Comparison of ENCODE assay signal across 8 cellular contexts in genomic region chr11:535519-536454, GRCh38. TPM values are rescaled to one million over a fixed set of nuclear protein-coding genes. Genes with fewer than 3 reads are reported as not detected.
A peak's percentile ranks its signal among the peaks of the same experiment; 100 is the strongest.
DNase-seq lines count a peak whose midpoint lies in the region; ATAC-seq and TF ChIP-seq lines count a peak whose summit lies in the region.

HRAS (minus strand) TSS chr11:535576.

- peaks cover 35% of the 10 kb centered on the region for H3K36me3 ChIP-seq in DND-41 (ENCODE audit: insufficient read depth, low read length)
- no peaks in the 10 kb centered on the region for H3K36me3 ChIP-seq in GM23338 (ENCODE audit: insufficient read depth)
- peaks cover 28% of the 10 kb centered on the region for H3K36me3 ChIP-seq in RWPE2 (ENCODE audit: low read depth)

- H3K9me3 ChIP-seq in DND-41 (ENCODE audit: insufficient read depth, low read length, severe bottlenecking) (no peaks in the 10 kb centered on the region), RWPE2 (ENCODE audit: severe bottlenecking) (no peaks in the 10 kb centered on the region)

- peak within 1 kb of the TSS; percentile 87 for H2AFZ ChIP-seq in DND-41 (ENCODE audit: low read depth, low read length)
- peak within 1 kb of the TSS; percentile 87 for H2AFZ ChIP-seq in GM23338

- peaks cover 36% of the 10 kb centered on the region for H4K20me1 ChIP-seq in DND-41 (ENCODE audit: insufficient read depth, low read length)
- 0 out of 2 replicates have a peak, but pooled peaks cover 2% of the 10 kb centered on the region for H4K20me1 ChIP-seq in GM23338 (replicated peaks; ENCODE audit: insufficient read depth)

- H3K4me3 ChIP-seq in DND-41 (ENCODE audit: low read depth in 1 of 2, low read length in 2 of 2), result peak within 1 kb of the TSS; percentile 96 to 98
- H3K4me3 ChIP-seq in GM23338, result peak within 1 kb of the TSS; percentile 81
- peak within 1 kb of the TSS; percentile 89 for H3K4me3 ChIP-seq in LNCaP clone FGC (ENCODE audit: low read depth, low read length)
- H3K4me3 ChIP-seq in RWPE2 (ENCODE audit: severe bottlenecking), result peak within 1 kb of the TSS; percentile 88

- H3K4me2 ChIP-seq in DND-41 (ENCODE audit: insufficient read depth, low read length), result peak within 1 kb of the TSS; percentile 98
- H3K4me2 ChIP-seq in GM23338, result peak within 1 kb of the TSS; percentile 90

- H3K27me3 Mint-ChIP-seq in GM23338 (ENCODE audit: insufficient read depth, low read depth, poor library complexity), result peaks cover 20% of the 10 kb centered on the region
- H3K27me3 Mint-ChIP-seq in activated T-helper 2 cell treated with anti-CD3 and anti-CD28 coated beads, Interferon-gamma antibody, Interleukin-2, Interleukin-4, amounts not matched to agents 10 μg/mL and 5 μg/mL and 100 μg/mL, durations not matched to agents 14 hours and 24 hours and 36 hours (ENCODE audit: low read depth), result no peaks in the 10 kb centered on the region
- peaks cover 23% of the 10 kb centered on the region for H3K27me3 Mint-ChIP-seq in nephron (ENCODE audit: low read depth)

- peak within 1 kb of the TSS; percentile 88 for H3K9ac ChIP-seq in DND-41 (ENCODE audit: low read depth, low read length)

- no peaks in the 10 kb centered on the region for H3K9me2 ChIP-seq in GM23338 (ENCODE audit: insufficient read depth)

- DNase-seq in DND-41 (peak; percentile 95), GM23338 (ENCODE audit: low spot score) (peak; percentile 96), LNCaP clone FGC (ENCODE audit: low read depth) (peak; percentile 62), RWPE2 (ENCODE audit: low spot score) (peak; percentile 94), fibroblast of peridontal ligament (ENCODE audit: extremely low read depth) (peak; percentile 90)
- peak; percentile 94 for DNase-seq in activated T-helper 2 cell treated with anti-CD3 and anti-CD28 coated beads, Interferon-gamma antibody, Interleukin-2, Interleukin-4, amounts not matched to agents 10 μg/mL and 5 μg/mL and 100 μg/mL, durations not matched to agents 14 hours and 24 hours and 36 hours (ENCODE audit: low spot score)
- peak; percentile 98 for DNase-seq in stimulated activated naive CD8-positive, alpha-beta T cell treated with anti-CD3 and anti-CD28 coated beads, Interleukin-15, Interleukin-2, amounts not matched to agents 100 U/mL and 50 U/mL, for 24 hours

- H3K4me1 ChIP-seq in DND-41 (ENCODE audit: insufficient read depth, low read length) (peaks cover 41% of the 10 kb centered on the region), GM23338 (ENCODE audit: insufficient read depth) (no peaks in the 10 kb centered on the region; the same call in 1 of the 2 replicates), RWPE2 (ENCODE audit: insufficient read depth, poor library complexity, severe bottlenecking) (no peaks in the 10 kb centered on the region)

- TF ChIP-seq CTCF in DND-41 (IDR thresholded peaks at IDR 0.05; ENCODE audit: borderline replicate concordance, extremely low read depth, low read length, poor library complexity, severe bottlenecking) (no peak), GM23338 (conservative IDR thresholded peaks at IDR 0.05; ENCODE audit: low read depth in 2 of 2) (no peak), LNCaP clone FGC (IDR thresholded peaks at IDR 0.05; ENCODE audit: control insufficient read depth, extremely low read depth, insufficient read depth) (no peak), RWPE2 (IDR thresholded peaks at IDR 0.05; ENCODE audit: poor library complexity, severe bottlenecking) (no peak), nephron (IDR thresholded peaks at IDR 0.05; ENCODE audit: unreplicated experiment in 3 of 3) (no peak)

- H3K4me3 Mint-ChIP-seq in GM23338 (peak within 1 kb of the TSS; percentile 89), nephron (peak within 1 kb of the TSS; percentile 93 to 96 (median 95))
- H3K4me3 Mint-ChIP-seq in activated T-helper 2 cell treated with anti-CD3 and anti-CD28 coated beads, Interferon-gamma antibody, Interleukin-2, Interleukin-4, amounts not matched to agents 10 μg/mL and 5 μg/mL and 100 μg/mL, durations not matched to agents 14 hours and 24 hours and 36 hours (ENCODE audit: low read depth), result peak within 1 kb of the TSS; percentile 89

- H3K27ac ChIP-seq in DND-41 (ENCODE audit: low read length), result peak within 1 kb of the TSS; percentile 76
- H3K27ac ChIP-seq in GM23338 (ENCODE audit: low read depth), result no peak within 1 kb of the TSS
- peak within 1 kb of the TSS; percentile 91 for H3K27ac ChIP-seq in RWPE2 (ENCODE audit: poor library complexity, severe bottlenecking)

- peaks cover 10% of the 10 kb centered on the region; the same call in 2 of the 3 replicates for H3K36me3 Mint-ChIP-seq in GM23338 (ENCODE audit: low read depth)
- peaks cover 8% of the 10 kb centered on the region for H3K36me3 Mint-ChIP-seq in activated T-helper 2 cell treated with anti-CD3 and anti-CD28 coated beads, Interferon-gamma antibody, Interleukin-2, Interleukin-4, amounts not matched to agents 10 μg/mL and 5 μg/mL and 100 μg/mL, durations not matched to agents 14 hours and 24 hours and 36 hours (ENCODE audit: low read depth)
- no peaks in the 10 kb centered on the region for H3K36me3 Mint-ChIP-seq in nephron (ENCODE audit: low read depth)

- H3K27me3 ChIP-seq in DND-41 (ENCODE audit: insufficient read depth, low read length, poor library complexity), result no peaks in the 10 kb centered on the region
- peaks cover 17% of the 10 kb centered on the region; the same call in 1 of the 2 replicates for H3K27me3 ChIP-seq in GM23338 (ENCODE audit: insufficient read depth)
- H3K27me3 ChIP-seq in RWPE2 (ENCODE audit: insufficient read depth, poor library complexity, severe bottlenecking), result no peaks in the 10 kb centered on the region

- peaks cover 11% of the 10 kb centered on the region for H3F3A ChIP-seq in GM23338 (replicated peaks; ENCODE audit: low read depth)

- H3K79me2 ChIP-seq in DND-41 (ENCODE audit: insufficient read depth, low read length) (peaks cover 18% of the 10 kb centered on the region), GM23338 (replicated peaks; ENCODE audit: insufficient read depth) (no peaks in the 10 kb centered on the region; the same call in 1 of the 2 replicates)

- intact Hi-C loops in activated T-helper 2 cell treated with anti-CD3 and anti-CD28 coated beads, Interferon-gamma antibody, Interleukin-2, Interleukin-4, amounts not matched to agents 10 μg/mL and 5 μg/mL and 100 μg/mL, durations not matched to agents 14 hours and 24 hours and 36 hours (cut with micrococcal nuclease), result loop anchor here (1.0 to 5.0 kb wide), 5 partner anchors 17 to 187 kb away; partner anchors contain the start of genes LMNTD2 and RASSF7

- peak; percentile 94 for ATAC-seq in DND-41 (ENCODE audit: insufficient read depth, low read depth)
- peak; percentile 76 for ATAC-seq in GM23338
- peak; percentile 79 for ATAC-seq in RWPE2 (ENCODE audit: low read depth)
- peak; percentile 90 for ATAC-seq in stimulated activated naive CD8-positive, alpha-beta T cell treated with anti-CD3 and anti-CD28 coated beads, Interleukin-15, Interleukin-2, amounts not matched to agents 100 U/mL and 50 U/mL, for 24 hours

- peak within 1 kb of the TSS; percentile 35; the same call in 1 of the 2 replicates for H3K27ac Mint-ChIP-seq in GM23338
- peak within 1 kb of the TSS; percentile 82 for H3K27ac Mint-ChIP-seq in activated T-helper 2 cell treated with anti-CD3 and anti-CD28 coated beads, Interferon-gamma antibody, Interleukin-2, Interleukin-4, amounts not matched to agents 10 μg/mL and 5 μg/mL and 100 μg/mL, durations not matched to agents 14 hours and 24 hours and 36 hours
- peak within 1 kb of the TSS in 2 of 3 experiments; percentile 91 to 95 for H3K27ac Mint-ChIP-seq in nephron

- H3K9me3 Mint-ChIP-seq in GM23338 (peaks cover 2% of the 10 kb centered on the region; the same call in 2 of the 3 replicates), nephron (no peaks in the 10 kb centered on the region)
- no peaks in the 10 kb centered on the region for H3K9me3 Mint-ChIP-seq in activated T-helper 2 cell treated with anti-CD3 and anti-CD28 coated beads, Interferon-gamma antibody, Interleukin-2, Interleukin-4, amounts not matched to agents 10 μg/mL and 5 μg/mL and 100 μg/mL, durations not matched to agents 14 hours and 24 hours and 36 hours

- H3K4me1 Mint-ChIP-seq in GM23338, result peaks cover 3% of the 10 kb centered on the region; the same call in 2 of the 3 replicates
- peaks cover 2% of the 10 kb centered on the region for H3K4me1 Mint-ChIP-seq in activated T-helper 2 cell treated with anti-CD3 and anti-CD28 coated beads, Interferon-gamma antibody, Interleukin-2, Interleukin-4, amounts not matched to agents 10 μg/mL and 5 μg/mL and 100 μg/mL, durations not matched to agents 14 hours and 24 hours and 36 hours (ENCODE audit: low read depth)
- peaks cover 4% of the 10 kb centered on the region for H3K4me1 Mint-ChIP-seq in nephron

TF ChIP-seq in GM23338, 12 proteins besides CTCF, POLR2A, EP300 and RAD21 (continues in another document):
- TF ChIP-seq NANOG (IDR thresholded peaks at IDR 0.05; ENCODE audit: borderline replicate concordance) (no peak), ZNF114 (CRISPR knock-in tag; IDR thresholded peaks at IDR 0.05) (no peak), STAT1 (IDR thresholded peaks at IDR 0.05; ENCODE audit: unreplicated experiment) (no peak), POLR2AphosphoS5 (IDR thresholded peaks at IDR 0.05; ENCODE audit: low read depth) (peak; percentile 87), ZNF331 (CRISPR knock-in tag; IDR thresholded peaks at IDR 0.05; ENCODE audit: low read depth) (no peak), EZH2 (IDR thresholded peaks at IDR 0.05; ENCODE audit: low read depth, unreplicated experiment) (no peak), CREB1 (CRISPR knock-in tag; IDR thresholded peaks at IDR 0.05; ENCODE audit: low read depth) (peak; percentile 51; the same call in 1 of the 2 replicates), EZH2phosphoT487 (IDR thresholded peaks at IDR 0.05; ENCODE audit: unreplicated experiment) (no peak)
- TF ChIP-seq, protein P1, sequence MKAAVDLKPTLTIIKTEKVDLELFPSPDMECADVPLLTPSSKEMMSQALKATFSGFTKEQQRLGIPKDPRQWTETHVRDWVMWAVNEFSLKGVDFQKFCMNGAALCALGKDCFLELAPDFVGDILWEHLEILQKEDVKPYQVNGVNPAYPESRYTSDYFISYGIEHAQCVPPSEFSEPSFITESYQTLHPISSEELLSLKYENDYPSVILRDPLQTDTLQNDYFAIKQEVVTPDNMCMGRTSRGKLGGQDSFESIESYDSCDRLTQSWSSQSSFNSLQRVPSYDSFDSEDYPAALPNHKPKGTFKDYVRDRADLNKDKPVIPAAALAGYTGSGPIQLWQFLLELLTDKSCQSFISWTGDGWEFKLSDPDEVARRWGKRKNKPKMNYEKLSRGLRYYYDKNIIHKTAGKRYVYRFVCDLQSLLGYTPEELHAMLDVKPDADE (IDR thresholded peaks at IDR 0.05), result no peak

RNA-seq across cellular contexts. Expression of gene HRAS, which starts in this region (rescaled TPM):
- total RNA-seq in GM23338 (2014; rRNA removed; shearing (Covaris generic)), result 28.7 and 37.9 TPM in 2 replicates
- polyA plus RNA-seq in GM23338 (2016; fragmentation: Nextera tagmentation; extraction: Ambion mirVana), result 46.3 and 48.7 TPM in 2 replicates
- total RNA-seq in activated T-helper 2 cell treated with anti-CD3 and anti-CD28 coated beads, Interferon-gamma antibody, Interleukin-2, Interleukin-4, amounts not matched to agents 10 μg/mL and 5 μg/mL and 100 μg/mL, durations not matched to agents 14 hours and 24 hours and 36 hours, result 70.5 and 71.5 TPM in 2 replicates

Comparison
In these comparisons a context has a peak if more than half of its experiments do, and no peak if none do; other contexts are left out.
1. H3K27ac Mint-ChIP-seq: peak in every context shown above with its lines; median percentile 93 in nephron; 82 in activated T-helper 2 cell treated with anti-CD3 and anti-CD28 coated beads, Interferon-gamma antibody, Interleukin-2, Interleukin-4, amounts not matched to agents 10 μg/mL and 5 μg/mL and 100 μg/mL, durations not matched to agents 14 hours and 24 hours and 36 hours; 35 in GM23338.